ENCODE assay signal across 10 cellular contexts in the genomic region with DNA sequence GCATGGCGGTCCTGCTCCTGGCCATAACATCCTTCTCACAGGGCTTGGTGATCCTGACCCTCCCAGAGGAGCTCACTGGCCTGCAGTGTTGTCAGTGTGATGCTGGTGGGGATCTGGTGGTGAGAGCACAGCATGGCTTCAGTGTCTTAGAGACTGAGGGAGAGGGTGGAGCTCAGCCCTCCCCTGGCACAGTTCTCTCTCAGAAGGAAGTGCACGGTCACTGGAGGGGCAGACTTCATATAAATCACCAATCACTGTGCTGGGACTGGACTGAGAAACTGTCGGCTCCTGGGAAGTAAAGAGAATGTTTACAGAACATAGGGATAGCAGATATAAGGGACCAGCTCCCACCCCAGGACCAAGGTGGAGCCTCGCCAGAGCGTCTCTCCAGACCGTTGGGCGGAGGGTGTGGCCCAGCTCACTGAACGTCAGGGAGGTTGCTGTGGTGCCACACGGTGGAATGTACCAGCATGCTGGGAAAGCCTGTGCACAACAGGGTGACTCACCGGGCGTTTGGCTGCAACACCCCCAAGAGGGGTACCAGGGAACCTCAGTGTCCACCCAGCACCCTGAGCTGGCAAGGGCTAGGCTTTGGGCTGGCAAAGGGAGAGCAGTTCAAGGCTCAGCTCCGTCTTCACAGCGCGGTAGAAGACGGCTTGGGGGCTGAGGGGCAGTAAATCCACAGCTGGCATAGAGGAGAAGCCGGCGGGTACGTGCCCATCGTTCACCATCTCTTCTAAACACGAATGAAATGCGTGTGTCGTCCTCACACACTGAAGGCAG. TPM values are rescaled to one million over a fixed set of nuclear protein-coding genes. Genes with fewer than 3 reads are reported as not detected.
DNase-seq lines count a peak whose midpoint lies in the region; ATAC-seq and TF ChIP-seq lines count a peak whose summit lies in the region.
"Had no signal": no experiment of that assay in that cellular context is flagged by ENCODE, and none has a peak within 500 bp of the region (broad histone marks: within the 10 kb centered on the region; RNA-seq: fewer than 3 reads in every experiment).

No MANE protein-coding gene starts in this region.

- TF ChIP-seq CTCF in AG10803 (conservative IDR thresholded peaks at IDR 0.05; ENCODE audit: low read length) (no peak; the same call in 1 of the 2 replicates), foreskin fibroblast (IDR thresholded peaks at IDR 0.05; ENCODE audit: low read depth, low read length) (no peak), osteoblast (IDR thresholded peaks at IDR 0.05; ENCODE audit: extremely low read depth, low read depth, low read length) (no peak), testis (IDR thresholded peaks at IDR 0.05) (no peak)

- 68 to 80% methylated on average over 10 to 22 of the region's 22 CpGs for WGBS in testis, 2 donors

- H2AFZ ChIP-seq in osteoblast (ENCODE audit: low read length), result peak overlapping the region; percentile 35

- DNase-seq in AG10803 (ENCODE audit: low read depth) (peak; percentile 83), T1000 (lab: John Stamatoyannopoulos, UW) (peak; percentile 70), foreskin fibroblast (peak; percentile 89 to 95), osteoblast (ENCODE audit: insufficient read length, low spot score, missing footprints) (no peak), GDM1 (lab: John Stamatoyannopoulos, UW) (no peak), DMS53 (lab: John Stamatoyannopoulos, UW) (no peak), testis (no peak)
- DNase-seq: activated CD4-positive, CD25-positive, alpha-beta regulatory T cell treated with anti-CD3 and anti-CD28 coated beads, Interleukin-2, amount 50 U/mL, for 72 hours; stimulated activated CD4-positive, alpha-beta T cell treated with anti-CD3 and anti-CD28 coated beads, Interleukin-2, amount 100 ng/mL, for 48 hours had no signal

- ATAC-seq in GM19455 (IDR thresholded peaks at IDR 0.05; ENCODE audit: unreplicated experiment), result no peak

- TF ChIP-seq POLR2A in testis (IDR thresholded peaks at IDR 0.05), result no peak

- H3K4me3 ChIP-seq in AG10803 (ENCODE audit: low read length) (no peak overlapping the region), foreskin fibroblast (ENCODE audit: low read depth in 1 of 2, low read length in 2 of 2) (peak overlapping the region in 1 of 2 donors; percentile 33), osteoblast (ENCODE audit: insufficient read depth, low read length) (no peak overlapping the region), testis (no peak overlapping the region)

- H4K20me1 ChIP-seq in osteoblast (ENCODE audit: insufficient read depth, low read length), result no peaks in the 10 kb centered on the region

- no peak overlapping the region for H3K4me2 ChIP-seq in osteoblast (ENCODE audit: insufficient read depth, low read length)

- no peaks in the 10 kb centered on the region for H3K27me3 ChIP-seq in osteoblast (ENCODE audit: insufficient read depth, low read length)
- no peaks in the 10 kb centered on the region for H3K27me3 ChIP-seq in testis

- peaks cover 16% of the 10 kb centered on the region for H3K79me2 ChIP-seq in osteoblast (ENCODE audit: insufficient read depth, low read length)

- H3K27ac ChIP-seq in osteoblast (ENCODE audit: low read depth, low read length) (peak overlapping the region; percentile 77), testis (peak overlapping the region in 1 of 2 donors; percentile 8)

- H3K9me3 ChIP-seq in osteoblast (ENCODE audit: low read depth, low read length), result no peaks in the 10 kb centered on the region
- no peaks in the 10 kb centered on the region for H3K9me3 ChIP-seq in testis

- H3K36me3 ChIP-seq in osteoblast (ENCODE audit: insufficient read depth, low read length) (peaks cover 46% of the 10 kb centered on the region), testis (ENCODE audit: low read depth, missing control alignments) (no peaks in the 10 kb centered on the region)

- H3K4me1 ChIP-seq in osteoblast (ENCODE audit: insufficient read depth, low read length) (peaks cover 5% of the 10 kb centered on the region), testis (no peaks in the 10 kb centered on the region)

- intact Hi-C loops in testis (cut with DNase I; ENCODE audit: low total_unique reads), result no loop called here

RNA-seq across cellular contexts. Expression of gene GET4, which starts 8.8 kb away (rescaled TPM):
- total RNA-seq in osteoblast (17.7 and 18.9 TPM in 2 replicates), testis (100 to 1,000 TPM; 128 to 141 TPM)
- 89.0 TPM for polyA plus RNA-seq in testis (ENCODE audit: insufficient read depth, low read depth, low replicate concordance)

RNA-seq across cellular contexts. Expression of gene SUN1, which starts 35.3 kb away (rescaled TPM):
- total RNA-seq in osteoblast, result 109 and 126 TPM in 2 replicates
- total RNA-seq in testis, result 100 to 1,000 TPM; 167 to 213 TPM
- 173 TPM for polyA plus RNA-seq in testis (ENCODE audit: insufficient read depth, low read depth, low replicate concordance)

Comparison
In these comparisons a context has a peak if more than half of its experiments do, and no peak if none do; other contexts are left out.
1. DNase-seq: peak in AG10803 (single experiment), T1000 (single experiment) and foreskin fibroblast (2 of 2); none in osteoblast (single experiment), GDM1 (single experiment), DMS53 (single experiment) and testis (single experiment).